In genomic region chr7:119711104-119711503, GRCh38 we compare ENCODE assay signal across 15 cellular contexts.
A peak's percentile ranks its signal among the peaks of the same experiment; 100 is the strongest.
DNase-seq lines count a peak whose midpoint lies in the region; ATAC-seq and TF ChIP-seq lines count a peak whose summit lies in the region.
"Had no signal": no experiment of that assay in that cellular context is flagged by ENCODE, and none has a peak within 500 bp of the region (broad histone marks: within the 10 kb centered on the region; RNA-seq: fewer than 3 reads in every experiment).

No MANE protein-coding gene starts in this region.

- H3K36me3 ChIP-seq in CD8-positive, alpha-beta memory T cell (ENCODE audit: insufficient read depth, low read length): no peaks in the 10 kb centered on the region

- H3K27me3 ChIP-seq in CD8-positive, alpha-beta memory T cell (ENCODE audit: insufficient read depth, low read length, poor library complexity, severe bottlenecking): no peaks in the 10 kb centered on the region

- no peaks in the 10 kb centered on the region for H3K4me1 Mint-ChIP-seq in CD8-positive, alpha-beta memory T cell
- H3K4me1 Mint-ChIP-seq: CD4-positive, alpha-beta memory T cell had no signal

- H3K27ac ChIP-seq in CD8-positive, alpha-beta memory T cell (ENCODE audit: low read depth, low read length): no peak overlapping the region
- H3K27ac ChIP-seq: epithelial cell of prostate had no signal

- ATAC-seq in GM18909 (IDR thresholded peaks at IDR 0.05; ENCODE audit: poor library complexity, unreplicated experiment) (peak; percentile 82), HG02798 (IDR thresholded peaks at IDR 0.05; ENCODE audit: poor library complexity, unreplicated experiment) (peak; percentile 73), HG03442 (IDR thresholded peaks at IDR 0.05; ENCODE audit: unreplicated experiment) (peak; percentile 76)

- H3K27ac Mint-ChIP-seq in CD8-positive, alpha-beta memory T cell: no peak overlapping the region
- H3K27ac Mint-ChIP-seq: CD4-positive, alpha-beta memory T cell had no signal

- H3K4me1 ChIP-seq in CD8-positive, alpha-beta memory T cell (ENCODE audit: insufficient read depth, low read length): no peaks in the 10 kb centered on the region

- no peak overlapping the region for H3K4me3 ChIP-seq in CD8-positive, alpha-beta memory T cell (ENCODE audit: low read length)

- no peak overlapping the region for H3K4me3 Mint-ChIP-seq in CD8-positive, alpha-beta memory T cell
- H3K4me3 Mint-ChIP-seq: CD4-positive, alpha-beta memory T cell had no signal

- H3K36me3 Mint-ChIP-seq in CD8-positive, alpha-beta memory T cell: no peaks in the 10 kb centered on the region
- H3K36me3 Mint-ChIP-seq: CD4-positive, alpha-beta memory T cell had no signal

- no peak for TF ChIP-seq CTCF in GM10248 (IDR thresholded peaks at IDR 0.05; ENCODE audit: control extremely low read depth, extremely low read depth, low read depth, missing control alignments)

- H3K9me3 Mint-ChIP-seq in CD8-positive, alpha-beta memory T cell: peaks cover 11 to 24% (median 13%) of the 10 kb centered on the region in 5 donors

- CTCF ChIA-PET in GM10248 (lab: Yijun Ruan, JAX): interaction anchor here (1.0 to 1.6 kb wide), 2 partner anchors 14 kb away, joined by 4 to 5 read pairs; no protein-coding TSS in a partner anchor
- CTCF ChIA-PET in CD8-positive, alpha-beta memory T cell (lab: Charles Lee): no interaction called here

- POLR2A ChIA-PET in GM10248 (lab: Yijun Ruan, JAX): no interaction called here
- POLR2A ChIA-PET in CD8-positive, alpha-beta memory T cell (lab: Charles Lee): no interaction called here

- peak; percentile 14 for DNase-seq in GM10248 (ENCODE audit: extremely low spot score)
- DNase-seq in stimulated activated CD8-positive, alpha-beta memory T cell treated with anti-CD3 and anti-CD28 coated beads, Interleukin-4, amount 100 ng/mL, for 48 hours: no peak
- DNase-seq in NCI-H2171 (lab: John Stamatoyannopoulos, UW): no peak
- DNase-seq in CD8-positive, alpha-beta memory T cell: no peak
- DNase-seq in GF-D8 (lab: John Stamatoyannopoulos, UW): no peak
- DNase-seq: activated CD4-positive, alpha-beta T cell treated with anti-CD3 and anti-CD28 coated beads for 1 hour; CD4-positive, alpha-beta memory T cell; EL; kidney; NCI-H2029; NCI-H748 treated with DMSO at 0.1 percent for 48 hours had no signal

- H3K9me3 ChIP-seq in CD8-positive, alpha-beta memory T cell (ENCODE audit: low read length): no peaks in the 10 kb centered on the region

- H3K27me3 Mint-ChIP-seq in CD8-positive, alpha-beta memory T cell: no peaks in the 10 kb centered on the region
- H3K27me3 Mint-ChIP-seq: CD4-positive, alpha-beta memory T cell had no signal
